ENCODE assay signal across 1 cellular context in the genomic region with DNA sequence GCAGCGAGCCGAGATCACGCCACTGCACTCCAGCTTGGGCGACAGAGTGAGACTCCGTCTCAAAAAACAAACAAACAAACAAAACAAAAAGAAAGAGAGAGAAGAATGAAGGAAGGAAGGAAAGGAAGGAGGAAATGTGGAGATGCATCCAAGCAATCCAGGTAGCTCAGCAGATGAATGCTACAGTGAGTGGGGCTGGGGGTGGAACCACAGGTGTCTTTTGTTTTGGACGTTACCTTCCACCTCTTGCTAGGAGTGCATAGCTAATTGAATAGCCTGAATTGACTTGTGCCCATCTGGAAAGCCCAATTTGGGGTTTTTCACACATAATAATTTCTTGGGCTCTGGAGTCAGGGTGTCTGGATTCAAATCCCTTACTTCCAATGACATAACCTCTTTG.
TF ChIP-seq lines count a peak whose summit lies in the region.

No MANE protein-coding gene starts in this region.

TF ChIP-seq in HEK293, 187 proteins besides CTCF, POLR2A, EP300 and RAD21:
- TF ChIP-seq, protein P1, sequence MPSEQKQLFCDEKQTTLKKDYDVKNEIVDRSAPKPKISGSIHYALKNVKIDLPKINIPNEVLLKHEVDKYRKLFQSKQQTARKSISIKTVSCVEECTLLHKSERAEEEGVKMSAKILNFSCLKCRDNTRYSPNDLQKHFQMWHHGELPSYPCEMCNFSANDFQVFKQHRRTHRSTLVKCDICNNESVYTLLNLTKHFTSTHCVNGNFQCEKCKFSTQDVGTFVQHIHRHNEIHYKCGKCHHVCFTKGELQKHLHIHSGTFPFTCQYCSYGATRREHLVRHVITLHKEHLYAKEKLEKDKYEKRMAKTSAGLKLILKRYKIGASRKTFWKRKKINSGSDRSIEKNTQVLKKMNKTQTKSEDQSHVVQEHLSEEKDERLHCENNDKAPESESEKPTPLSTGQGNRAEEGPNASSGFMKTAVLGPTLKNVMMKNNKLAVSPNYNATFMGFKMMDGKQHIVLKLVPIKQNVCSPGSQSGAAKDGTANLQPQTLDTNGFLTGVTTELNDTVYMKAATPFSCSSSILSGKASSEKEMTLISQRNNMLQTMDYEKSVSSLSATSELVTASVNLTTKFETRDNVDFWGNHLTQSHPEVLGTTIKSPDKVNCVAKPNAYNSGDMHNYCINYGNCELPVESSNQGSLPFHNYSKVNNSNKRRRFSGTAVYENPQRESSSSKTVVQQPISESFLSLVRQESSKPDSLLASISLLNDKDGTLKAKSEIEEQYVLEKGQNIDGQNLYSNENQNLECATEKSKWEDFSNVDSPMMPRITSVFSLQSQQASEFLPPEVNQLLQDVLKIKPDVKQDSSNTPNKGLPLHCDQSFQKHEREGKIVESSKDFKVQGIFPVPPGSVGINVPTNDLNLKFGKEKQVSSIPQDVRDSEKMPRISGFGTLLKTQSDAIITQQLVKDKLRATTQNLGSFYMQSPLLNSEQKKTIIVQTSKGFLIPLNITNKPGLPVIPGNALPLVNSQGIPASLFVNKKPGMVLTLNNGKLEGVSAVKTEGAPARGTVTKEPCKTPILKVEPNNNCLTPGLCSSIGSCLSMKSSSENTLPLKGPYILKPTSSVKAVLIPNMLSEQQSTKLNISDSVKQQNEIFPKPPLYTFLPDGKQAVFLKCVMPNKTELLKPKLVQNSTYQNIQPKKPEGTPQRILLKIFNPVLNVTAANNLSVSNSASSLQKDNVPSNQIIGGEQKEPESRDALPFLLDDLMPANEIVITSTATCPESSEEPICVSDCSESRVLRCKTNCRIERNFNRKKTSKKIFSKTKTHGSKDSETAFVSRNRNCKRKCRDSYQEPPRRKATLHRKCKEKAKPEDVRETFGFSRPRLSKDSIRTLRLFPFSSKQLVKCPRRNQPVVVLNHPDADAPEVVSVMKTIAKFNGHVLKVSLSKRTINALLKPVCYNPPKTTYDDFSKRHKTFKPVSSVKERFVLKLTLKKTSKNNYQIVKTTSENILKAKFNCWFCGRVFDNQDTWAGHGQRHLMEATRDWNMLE (tag by site-specific recombination; conservative IDR thresholded peaks at IDR 0.05; ENCODE audit: low read depth) = no peak
- no peak for TF ChIP-seq KLF8 (tag by site-specific recombination; IDR thresholded peaks at IDR 0.05)
- peak; percentile 14; the same call in 1 of the 2 replicates for TF ChIP-seq ZNF366 (tag by site-specific recombination; conservative IDR thresholded peaks at IDR 0.05)
TF ChIP-seq in HEK293: peak in this region for 1.
